In the genomic region with DNA sequence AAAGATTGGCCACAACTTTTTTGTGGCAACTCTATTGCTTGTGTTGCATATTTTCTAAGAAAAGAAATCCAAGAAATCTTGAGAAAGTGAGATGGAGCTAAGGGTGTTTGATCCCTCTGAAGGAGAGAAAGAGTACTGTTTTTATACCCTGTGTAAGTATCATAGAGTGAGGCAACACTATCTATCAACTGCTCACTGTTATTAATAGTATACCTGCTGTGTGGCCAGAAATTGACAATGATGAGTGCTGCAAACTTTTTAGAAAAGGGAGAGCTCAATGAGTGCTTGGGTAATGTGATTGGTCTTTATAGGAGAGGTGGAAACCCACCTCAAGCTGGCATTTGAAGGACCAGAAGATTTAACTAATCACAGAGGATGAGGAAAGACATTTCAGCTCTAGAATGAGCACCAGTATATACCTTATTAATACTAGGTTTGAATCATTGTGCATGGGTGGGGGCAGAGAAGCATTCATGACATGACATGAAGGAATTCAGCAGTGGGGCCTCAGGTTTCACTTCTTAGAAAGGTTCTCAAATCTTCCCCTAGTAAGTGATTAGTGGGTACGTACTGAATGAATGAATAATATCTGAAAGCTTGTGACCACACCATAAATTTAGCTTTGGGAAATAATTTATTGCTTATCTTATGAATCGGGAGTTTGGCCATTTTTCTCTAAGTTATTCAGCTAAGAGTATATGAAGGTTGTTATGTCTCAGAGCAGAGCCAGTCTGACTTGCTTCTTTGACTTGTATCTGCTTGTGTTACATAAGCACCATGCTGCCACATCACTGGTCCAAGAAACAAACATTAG, we compare ENCODE assay signal across 7 cellular contexts.
DNase-seq lines count a peak whose midpoint lies in the region; ATAC-seq and TF ChIP-seq lines count a peak whose summit lies in the region.

No MANE protein-coding gene starts in this region.

- H3K36me3 Mint-ChIP-seq in naive B cell (peaks cover 45 to 70% of the 10 kb centered on the region in 2 donors), osteocyte (ENCODE audit: unreplicated experiment) (peaks cover 84% of the 10 kb centered on the region)

- H3K9me3 Mint-ChIP-seq in naive B cell, result no peaks in the 10 kb centered on the region
- H3K9me3 Mint-ChIP-seq in osteocyte (ENCODE audit: unreplicated experiment), result no peaks in the 10 kb centered on the region

- H3K4me3 Mint-ChIP-seq in naive B cell (no peak overlapping the region), osteocyte (ENCODE audit: unreplicated experiment) (no peak overlapping the region)

- peak; percentile 31 for DNase-seq in LHCN-M2 (ENCODE audit: low read depth)
- no peak for DNase-seq in naive B cell
- no peak for DNase-seq in ecto neural progenitor cell (ENCODE audit: low spot score)
- DNase-seq in effector CD8-positive, alpha-beta T cell (lab: John Stamatoyannopoulos, UW), result no peak
- DNase-seq in osteocyte (ENCODE audit: extremely low spot score, unreplicated experiment), result no peak

- no peak for TF ChIP-seq CTCF in osteocyte (IDR thresholded peaks at IDR 0.05)

- peak overlapping the region; percentile 18 to 88 (median 62) for H3K27ac Mint-ChIP-seq in naive B cell
- H3K27ac Mint-ChIP-seq in osteocyte (ENCODE audit: unreplicated experiment), result no peak overlapping the region

- ATAC-seq in GM18868 (IDR thresholded peaks at IDR 0.05; ENCODE audit: unreplicated experiment) (peak; percentile 83), GM21786 (IDR thresholded peaks at IDR 0.05; ENCODE audit: unreplicated experiment) (peak; percentile 64), naive B cell (ENCODE audit: low read depth in 2 of 2) (no peak)

- H3K4me1 Mint-ChIP-seq in naive B cell (peaks cover 59 to 66% (median 60%) of the 10 kb centered on the region in 3 donors), osteocyte (ENCODE audit: unreplicated experiment) (peaks cover 34% of the 10 kb centered on the region)

- H3K27me3 Mint-ChIP-seq in naive B cell (no peaks in the 10 kb centered on the region), osteocyte (ENCODE audit: unreplicated experiment) (no peaks in the 10 kb centered on the region)

Comparison
In these comparisons a context has a peak if more than half of its experiments do, and no peak if none do; other contexts are left out.
1. ATAC-seq: peak in GM18868 (single experiment) and GM21786 (single experiment); none in naive B cell (0 of 2).